1 cellular context compared by ENCODE assay signal in genomic region chr15:93018574-93018973, GRCh38.
TF ChIP-seq lines count a peak whose summit lies in the region.

No MANE protein-coding gene starts in this region.

TF ChIP-seq in HCT116, 20 proteins besides CTCF, POLR2A, EP300 and RAD21 (continued from another document):
- TF ChIP-seq, protein P1, sequence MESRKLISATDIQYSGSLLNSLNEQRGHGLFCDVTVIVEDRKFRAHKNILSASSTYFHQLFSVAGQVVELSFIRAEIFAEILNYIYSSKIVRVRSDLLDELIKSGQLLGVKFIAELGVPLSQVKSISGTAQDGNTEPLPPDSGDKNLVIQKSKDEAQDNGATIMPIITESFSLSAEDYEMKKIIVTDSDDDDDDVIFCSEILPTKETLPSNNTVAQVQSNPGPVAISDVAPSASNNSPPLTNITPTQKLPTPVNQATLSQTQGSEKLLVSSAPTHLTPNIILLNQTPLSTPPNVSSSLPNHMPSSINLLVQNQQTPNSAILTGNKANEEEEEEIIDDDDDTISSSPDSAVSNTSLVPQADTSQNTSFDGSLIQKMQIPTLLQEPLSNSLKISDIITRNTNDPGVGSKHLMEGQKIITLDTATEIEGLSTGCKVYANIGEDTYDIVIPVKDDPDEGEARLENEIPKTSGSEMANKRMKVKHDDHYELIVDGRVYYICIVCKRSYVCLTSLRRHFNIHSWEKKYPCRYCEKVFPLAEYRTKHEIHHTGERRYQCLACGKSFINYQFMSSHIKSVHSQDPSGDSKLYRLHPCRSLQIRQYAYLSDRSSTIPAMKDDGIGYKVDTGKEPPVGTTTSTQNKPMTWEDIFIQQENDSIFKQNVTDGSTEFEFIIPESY (IDR thresholded peaks at IDR 0.05; ENCODE audit: extremely low read depth, insufficient replicate concordance, low read length): no peak
- TF ChIP-seq CBX3 (IDR thresholded peaks at IDR 0.05; ENCODE audit: low read depth) (no peak), TCF7L2 (IDR thresholded peaks at IDR 0.05; ENCODE audit: borderline replicate concordance, extremely low read depth, insufficient read depth, insufficient read length) (no peak), SRF (IDR thresholded peaks at IDR 0.05; ENCODE audit: low read depth) (no peak), REST (IDR thresholded peaks at IDR 0.05; ENCODE audit: low read depth) (no peak), MAX (IDR thresholded peaks at IDR 0.05) (no peak)
